8 cellular contexts compared by ENCODE assay signal in the genomic region with DNA sequence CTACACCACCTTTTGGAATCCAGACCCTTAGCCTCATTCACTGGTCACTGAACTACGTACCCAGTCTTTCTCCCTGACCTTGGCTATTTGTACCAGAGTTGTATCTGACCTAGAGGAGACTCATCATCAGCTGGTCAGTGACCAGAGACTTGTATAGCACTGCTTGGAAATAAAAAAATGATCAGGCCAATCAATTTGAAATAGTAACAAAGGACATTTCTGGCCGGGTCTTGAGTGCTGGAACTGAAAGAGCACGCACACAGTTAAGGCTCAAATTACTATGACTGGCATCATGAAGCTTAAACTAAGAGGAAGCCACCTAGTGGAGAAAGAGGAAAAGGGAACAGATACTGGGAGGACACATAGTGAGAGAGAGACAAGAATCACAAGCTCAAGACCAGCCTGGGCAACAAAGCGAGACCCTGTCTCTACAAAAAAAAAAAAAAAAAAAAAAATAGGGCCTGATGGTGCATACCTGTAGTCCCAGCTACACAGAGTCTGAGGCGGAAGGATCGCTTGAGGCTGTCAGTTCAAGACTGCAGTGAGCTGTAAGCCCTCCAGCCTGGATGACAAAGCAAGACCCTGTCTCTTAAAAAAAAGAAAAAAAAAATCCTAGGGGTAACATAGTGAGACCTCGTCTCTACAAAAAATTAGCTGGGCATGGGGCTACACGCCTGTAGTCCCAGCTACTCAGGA. TPM values are rescaled to one million over a fixed set of nuclear protein-coding genes. Genes with fewer than 3 reads are reported as not detected.
DNase-seq lines count a peak whose midpoint lies in the region; ATAC-seq and TF ChIP-seq lines count a peak whose summit lies in the region.

No MANE protein-coding gene starts in this region.

- peak overlapping the region; percentile 39 for H3K4me3 Mint-ChIP-seq in endothelial cell (ENCODE audit: unreplicated experiment)
- no peak overlapping the region for H3K4me3 Mint-ChIP-seq in mesothelial cell of epicardium

- H3K9ac ChIP-seq in MM.1S (ENCODE audit: low read length), result no peak overlapping the region

- in situ Hi-C loops in GM13977 (cut with MboI; ENCODE audit: low pct_unique_long_range_greater_than_20kb, low sequenced_read_pairs, unreplicated experiment), result no loop called here

- DNase-seq in AG09319 (ENCODE audit: extremely low read depth, low read depth), result peak; percentile 36
- peak; percentile 41 for DNase-seq in GM13977 (ENCODE audit: low spot score)
- peak; percentile 81 for DNase-seq in MM.1S
- DNase-seq in SHP77 (lab: John Stamatoyannopoulos, UW), result peak; percentile 76 to 77
- DNase-seq in endothelial cell (ENCODE audit: low spot score), result no peak
- DNase-seq in mesothelial cell of epicardium (ENCODE audit: low spot score in 2 of 2, unreplicated experiment in 2 of 2), result no peak
- no peak for DNase-seq in effector CD4-positive, alpha-beta T cell

- H3K4me2 ChIP-seq in MM.1S (ENCODE audit: low read depth, low read length), result peak overlapping the region; percentile 56

- H3K27me3 Mint-ChIP-seq in endothelial cell (ENCODE audit: unreplicated experiment) (no peaks in the 10 kb centered on the region), mesothelial cell of epicardium (ENCODE audit: low read depth) (no peaks in the 10 kb centered on the region)

- no peak overlapping the region; the same call in 1 of the 2 replicates for H3K4me3 ChIP-seq in MM.1S (ENCODE audit: low read length)

- H3K36me3 ChIP-seq in MM.1S (replicated peaks; ENCODE audit: insufficient read depth, low read length), result no peaks in the 10 kb centered on the region

- no peaks in the 10 kb centered on the region for H3K9me2 ChIP-seq in MM.1S (replicated peaks; ENCODE audit: insufficient read depth, low read length)

- H3K36me3 Mint-ChIP-seq in endothelial cell (ENCODE audit: low read depth, unreplicated experiment) (no peaks in the 10 kb centered on the region), mesothelial cell of epicardium (peaks cover 4% of the 10 kb centered on the region)

- TF ChIP-seq CTCF in AG09319 (IDR thresholded peaks at IDR 0.05; ENCODE audit: low read depth, low read length), result peak; percentile 73
- TF ChIP-seq CTCF in GM13977 (IDR thresholded peaks at IDR 0.05; ENCODE audit: extremely low read depth, insufficient read depth, missing control alignments), result peak; percentile 55
- peak; percentile 73 for TF ChIP-seq CTCF in MM.1S (IDR thresholded peaks at IDR 0.05; ENCODE audit: low read length)
- peak; percentile 71 for TF ChIP-seq CTCF in endothelial cell (IDR thresholded peaks at IDR 0.05; ENCODE audit: unreplicated experiment)
- peak; percentile 35 for TF ChIP-seq CTCF in mesothelial cell of epicardium (IDR thresholded peaks at IDR 0.05; ENCODE audit: unreplicated experiment)

- H3K27ac ChIP-seq in MM.1S (ENCODE audit: low read length), result no peak overlapping the region

- H4K20me1 ChIP-seq in MM.1S (ENCODE audit: insufficient read depth, low read length), result no peaks in the 10 kb centered on the region

- H3K4me1 Mint-ChIP-seq in endothelial cell (ENCODE audit: unreplicated experiment) (peaks cover 4% of the 10 kb centered on the region), mesothelial cell of epicardium (peaks cover 25% of the 10 kb centered on the region)

- no peaks in the 10 kb centered on the region for H3K9me3 ChIP-seq in MM.1S (replicated peaks; ENCODE audit: insufficient read depth, low read length)

- no peaks in the 10 kb centered on the region for H3K9me3 Mint-ChIP-seq in endothelial cell (ENCODE audit: unreplicated experiment)
- peaks cover 3% of the 10 kb centered on the region for H3K9me3 Mint-ChIP-seq in mesothelial cell of epicardium

- no peaks in the 10 kb centered on the region for H3K79me2 ChIP-seq in MM.1S (ENCODE audit: low read length)

- no peaks in the 10 kb centered on the region for H3K27me3 ChIP-seq in MM.1S (replicated peaks; ENCODE audit: insufficient read depth, low read length)

- peaks cover 3% of the 10 kb centered on the region; the same call in 1 of the 2 replicates for H3K4me1 ChIP-seq in MM.1S (ENCODE audit: low read length)

- peak overlapping the region; percentile 45 for H3K27ac Mint-ChIP-seq in endothelial cell (ENCODE audit: unreplicated experiment)
- H3K27ac Mint-ChIP-seq in mesothelial cell of epicardium, result peak overlapping the region; percentile 70

- H2AFZ ChIP-seq in MM.1S (ENCODE audit: low read length), result no peak overlapping the region

- no peaks in the 10 kb centered on the region for H3F3A ChIP-seq in MM.1S (ENCODE audit: insufficient read depth, low read length)

- peak; percentile 98 for ATAC-seq in HG02642 (IDR thresholded peaks at IDR 0.05; ENCODE audit: poor library complexity, unreplicated experiment)

RNA-seq across cellular contexts. Expression of gene SRP19, which starts 12.8 kb away (rescaled TPM):
- 42.7 TPM for total RNA-seq in endothelial cell (ENCODE audit: unreplicated experiment)
- total RNA-seq in mesothelial cell of epicardium, result 45.6 to 51.3 TPM (median 47.3 TPM) in 3 replicates

Comparison
In these comparisons a context has a peak if more than half of its experiments do, and no peak if none do; other contexts are left out.
1. DNase-seq: peak in AG09319 (single experiment), GM13977 (single experiment), MM.1S (single experiment) and SHP77 (2 of 2); none in endothelial cell (single experiment), mesothelial cell of epicardium (0 of 2) and effector CD4-positive, alpha-beta T cell (single experiment).
2. Peak in every context shown above with its lines, with median percentiles within 50 percentile points of each other: CTCF ChIP-seq.